Comparison of ENCODE assay signal across 1 cellular context in the genomic region with DNA sequence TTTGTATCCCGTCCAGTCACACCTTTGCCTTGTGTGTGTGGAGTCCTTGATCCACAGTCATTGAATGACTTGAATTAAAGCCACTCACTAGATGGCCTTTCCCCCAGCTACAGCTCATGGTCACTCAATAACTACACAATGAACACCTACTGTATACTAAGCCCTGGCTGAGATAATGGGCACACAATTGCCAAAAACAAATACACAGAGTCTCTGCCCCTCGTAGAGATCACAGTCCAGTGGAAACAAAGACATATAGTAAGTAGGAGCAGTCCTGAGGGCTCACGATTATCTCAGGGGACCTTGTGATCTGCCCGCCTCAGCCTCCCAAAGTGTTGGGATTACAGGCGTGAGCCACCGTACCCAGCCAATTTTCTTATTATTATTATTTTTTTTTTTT.
TF ChIP-seq lines count a peak whose summit lies in the region.

No MANE protein-coding gene starts in this region.

TF ChIP-seq in WTC11, 78 proteins besides CTCF, POLR2A, EP300 and RAD21 (continued from another document):
- TF ChIP-seq, protein P1, sequence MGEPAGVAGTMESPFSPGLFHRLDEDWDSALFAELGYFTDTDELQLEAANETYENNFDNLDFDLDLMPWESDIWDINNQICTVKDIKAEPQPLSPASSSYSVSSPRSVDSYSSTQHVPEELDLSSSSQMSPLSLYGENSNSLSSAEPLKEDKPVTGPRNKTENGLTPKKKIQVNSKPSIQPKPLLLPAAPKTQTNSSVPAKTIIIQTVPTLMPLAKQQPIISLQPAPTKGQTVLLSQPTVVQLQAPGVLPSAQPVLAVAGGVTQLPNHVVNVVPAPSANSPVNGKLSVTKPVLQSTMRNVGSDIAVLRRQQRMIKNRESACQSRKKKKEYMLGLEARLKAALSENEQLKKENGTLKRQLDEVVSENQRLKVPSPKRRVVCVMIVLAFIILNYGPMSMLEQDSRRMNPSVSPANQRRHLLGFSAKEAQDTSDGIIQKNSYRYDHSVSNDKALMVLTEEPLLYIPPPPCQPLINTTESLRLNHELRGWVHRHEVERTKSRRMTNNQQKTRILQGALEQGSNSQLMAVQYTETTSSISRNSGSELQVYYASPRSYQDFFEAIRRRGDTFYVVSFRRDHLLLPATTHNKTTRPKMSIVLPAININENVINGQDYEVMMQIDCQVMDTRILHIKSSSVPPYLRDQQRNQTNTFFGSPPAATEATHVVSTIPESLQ (CRISPR knock-in tag; IDR thresholded peaks at IDR 0.05), result no peak
- no peak for TF ChIP-seq ZNF263 (CRISPR knock-in tag; IDR thresholded peaks at IDR 0.05; ENCODE audit: low read depth)
- TF ChIP-seq GABPB1 (CRISPR knock-in tag; IDR thresholded peaks at IDR 0.05), result peak; percentile 76
- TF ChIP-seq SMAD3 (CRISPR knock-in tag; IDR thresholded peaks at IDR 0.05; ENCODE audit: borderline replicate concordance), result no peak
- no peak for TF ChIP-seq ZNF232 (CRISPR knock-in tag; IDR thresholded peaks at IDR 0.05)
- no peak for TF ChIP-seq TP53 (CRISPR knock-in tag; IDR thresholded peaks at IDR 0.05)
